Comparison of ENCODE assay signal across 8 cellular contexts in the genomic region with DNA sequence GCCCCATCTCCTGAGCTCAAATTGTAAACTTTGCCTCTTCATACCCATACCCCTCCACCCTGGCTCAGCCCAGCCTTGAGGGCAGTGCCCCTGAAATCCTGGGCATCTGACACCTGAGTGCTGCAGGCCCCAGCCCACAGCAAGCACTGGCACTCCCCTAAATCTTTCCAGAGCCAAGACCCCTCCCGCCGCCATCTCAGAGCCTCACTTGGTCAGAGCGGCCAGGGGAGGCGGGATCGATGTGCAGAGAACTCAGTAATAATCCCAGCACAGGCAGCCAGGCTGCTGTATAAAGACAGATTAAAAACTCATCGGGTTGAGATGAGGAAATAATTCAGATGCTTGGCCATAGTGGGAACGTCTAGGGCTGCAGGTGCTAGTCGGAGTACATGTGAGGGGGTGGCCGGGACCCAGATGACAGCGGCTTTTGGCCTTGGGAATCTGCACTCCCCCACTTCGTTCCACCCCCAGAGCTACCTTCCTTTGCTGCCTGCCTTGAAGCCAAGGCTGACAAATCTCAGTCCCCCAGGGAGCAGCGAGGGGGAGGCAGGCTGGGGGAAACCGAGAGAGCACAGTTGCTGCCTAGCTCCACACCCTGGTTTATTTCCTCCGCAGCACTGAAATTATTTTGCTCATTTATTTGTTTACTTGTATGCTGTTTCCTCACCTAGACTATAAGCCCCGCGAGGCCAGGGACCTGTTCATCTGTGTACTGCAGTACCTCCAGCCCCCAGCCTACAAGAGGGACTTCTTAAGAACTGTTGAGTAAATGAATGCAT. TPM values are rescaled to one million over a fixed set of nuclear protein-coding genes. Genes with fewer than 3 reads are reported as not detected.
DNase-seq lines count a peak whose midpoint lies in the region; ATAC-seq, FAIRE-seq and TF ChIP-seq lines count a peak whose summit lies in the region.

No MANE protein-coding gene starts in this region.

- no TSS peak for BruUV-seq in PC-3 (replicated peaks; lab: Mats Ljungman, UMichigan)

- no peaks in the 10 kb centered on the region for H3K9me3 ChIP-seq in PC-3 (ENCODE audit: low read length)
- no peaks in the 10 kb centered on the region for H3K9me3 ChIP-seq in keratinocyte (ENCODE audit: control insufficient read depth, low read depth, low read length)

- dilution Hi-C loops in keratinocyte (cut with MboI; ENCODE audit: extremely low pct_ligation_motif_present, low sequenced_read_pairs) = no loop called here

- no peaks in the 10 kb centered on the region for H3F3A ChIP-seq in PC-3 (ENCODE audit: low read length, unreplicated experiment)

- no peaks in the 10 kb centered on the region for H3K9me2 ChIP-seq in PC-3 (replicated peaks; ENCODE audit: low read length)

- H3K4me3 ChIP-seq in PC-3 (ENCODE audit: low read length) (peak overlapping the region; percentile 81; the same call in 1 of the 2 replicates), keratinocyte (ENCODE audit: control insufficient read depth in 2 of 3, extremely low read depth in 1 of 3, insufficient read depth in 2 of 3, low read depth in 1 of 3, low read length in 3 of 3) (no peak overlapping the region)

- H4K20me1 ChIP-seq in PC-3 (ENCODE audit: low read length) = no peaks in the 10 kb centered on the region
- H4K20me1 ChIP-seq in keratinocyte (ENCODE audit: control insufficient read depth, extremely low read depth, insufficient read depth, low read length) = no peaks in the 10 kb centered on the region

- H3K36me3 ChIP-seq in PC-3 (ENCODE audit: low read depth, low read length) (no peaks in the 10 kb centered on the region), keratinocyte (ENCODE audit: control insufficient read depth in 2 of 2, extremely low read depth in 1 of 2, insufficient read depth in 2 of 2, low read length in 2 of 2) (no peaks in the 10 kb centered on the region)

- H2AFZ ChIP-seq in PC-3 (ENCODE audit: low read length) = peak overlapping the region; percentile 99
- no peak overlapping the region for H2AFZ ChIP-seq in keratinocyte (ENCODE audit: control insufficient read depth, low read length)

- intact Hi-C loops in PC-3 (cut with micrococcal nuclease) = loop anchor here (1.0 to 5.0 kb wide), 3 partner anchors 51 to 178 kb away; no protein-coding TSS in a partner anchor

- H3K4me1 ChIP-seq in PC-3 (ENCODE audit: insufficient read depth, low read length) (peaks cover 18% of the 10 kb centered on the region), keratinocyte (ENCODE audit: control insufficient read depth, extremely low read depth, insufficient read depth, low read length) (peaks cover 7% of the 10 kb centered on the region)

- H3K79me2 ChIP-seq in PC-3 (ENCODE audit: low read length) (no peaks in the 10 kb centered on the region), keratinocyte (ENCODE audit: control insufficient read depth, insufficient read depth, low read length) (no peaks in the 10 kb centered on the region)

- H3K27me3 ChIP-seq in PC-3 (ENCODE audit: low read length) = no peaks in the 10 kb centered on the region
- peaks cover 32% of the 10 kb centered on the region for H3K27me3 ChIP-seq in keratinocyte (ENCODE audit: control insufficient read depth, extremely low read depth, insufficient read depth, low read length)

- CTCF ChIA-PET in GM10248 (lab: Yijun Ruan, JAX) (interaction anchor here (0.8 to 6.7 kb wide), 23 partner anchors 9 to 438 kb away, joined by 3 to 118 read pairs (median 4); a partner anchor contains a TSS), PC-3 (lab: Charles Lee) (no interaction called here)

- H3K9me1 ChIP-seq in keratinocyte (ENCODE audit: control insufficient read depth, extremely low read depth, insufficient read depth, low read length) = no peaks in the 10 kb centered on the region

- peak overlapping the region; percentile 99 for H3K4me2 ChIP-seq in PC-3 (ENCODE audit: low read length)
- peak overlapping the region; percentile 91 for H3K4me2 ChIP-seq in keratinocyte (ENCODE audit: control insufficient read depth, extremely low read depth, insufficient read depth, low read depth, low read length)

- no peak for FAIRE-seq in keratinocyte (lab: Jason Lieb, UNC)

- no peak for TF ChIP-seq CTCF in GM10248 (IDR thresholded peaks at IDR 0.05; ENCODE audit: control extremely low read depth, extremely low read depth, low read depth, missing control alignments)
- no peak for TF ChIP-seq CTCF in PC-3 (conservative IDR thresholded peaks at IDR 0.05; ENCODE audit: low read depth, low read length)
- TF ChIP-seq CTCF in keratinocyte (optimal IDR thresholded peaks at IDR 0.05 in 1 of 3, IDR thresholded peaks at IDR 0.05 in 1 of 3, conservative IDR thresholded peaks at IDR 0.05 in 1 of 3; ENCODE audit: extremely low read depth in 1 of 3, insufficient read depth in 2 of 3, low read length in 3 of 3) = no peak

- POLR2A ChIA-PET in GM10248 (lab: Yijun Ruan, JAX) = no interaction called here
- POLR2A ChIA-PET in PC-3 (lab: Charles Lee; ENCODE audit: unreplicated experiment) = no interaction called here

- H3K9ac ChIP-seq in PC-3 (ENCODE audit: low read length) = no peak overlapping the region
- H3K9ac ChIP-seq in keratinocyte (ENCODE audit: control insufficient read depth, extremely low read depth, insufficient read depth, low read length) = no peak overlapping the region

- H3K27ac ChIP-seq in PC-3 (ENCODE audit: low read length) (no peak overlapping the region), keratinocyte (ENCODE audit: control insufficient read depth, insufficient read depth, low read length) (no peak overlapping the region)

- DNase-seq in GM10248 (ENCODE audit: extremely low spot score) (peak; percentile 54), PC-3 (no peak), keratinocyte (ENCODE audit: low read depth, low spot score) (no peak), activated gamma-delta T cell treated with Interleukin-2 at 50 U/mL for 16 hours (no peak), left lobe of liver (ENCODE audit: low spot score) (no peak)

- ATAC-seq in GM21515 (IDR thresholded peaks at IDR 0.05; ENCODE audit: unreplicated experiment) = peak; percentile 83
- no peak for ATAC-seq in PC-3
- no peak for ATAC-seq in HG02840 (IDR thresholded peaks at IDR 0.05; ENCODE audit: low FRiP score, unreplicated experiment)
- no peak for ATAC-seq in GM18861 (IDR thresholded peaks at IDR 0.05; ENCODE audit: unreplicated experiment)
- ATAC-seq in left lobe of liver = no peak

RNA-seq across cellular contexts. Expression of a gene that starts 19.5 kb away (rescaled TPM):
- total RNA-seq in PC-3 (2014; rRNA removed) (7.1 and 14.2 TPM in 2 replicates), left lobe of liver (3.3 TPM)
- polyA plus RNA-seq in keratinocyte = 1.3 to 2.4 TPM (median 1.3 TPM) in 3 replicates
- 0.52 TPM for polyA plus RNA-seq in keratinocyte (2011; ENCODE audit: low read depth)
- 1.3 and 1.5 TPM in 2 replicates for polyA plus RNA-seq in keratinocyte (2011; cell fraction: cytosol; rRNA removed)
- polyA plus RNA-seq in keratinocyte (2011; cell fraction: nucleus; rRNA removed) = 5.5 and 6.3 TPM in 2 replicates
- 1.2 and 3.9 TPM in 2 replicates for polyA plus RNA-seq in keratinocyte (2012; ENCODE audit: low replicate concordance)
- polyA minus RNA-seq in keratinocyte = 2.4 to 7.6 TPM (median 2.5 TPM) in 3 replicates
- polyA minus RNA-seq in keratinocyte (2011; cell fraction: cytosol; rRNA and poly(A)+ RNA removed) = 4.6 TPM
- polyA minus RNA-seq in keratinocyte (2011; cell fraction: nucleus; rRNA and poly(A)+ RNA removed) = 2.7 and 3.3 TPM in 2 replicates

RNA-seq across cellular contexts. Expression of a gene that starts 50.3 kb away (rescaled TPM):
- total RNA-seq in PC-3 (2014; rRNA removed) (17.2 and 22.7 TPM in 2 replicates), left lobe of liver (1.7 TPM)
- polyA plus RNA-seq in keratinocyte = 9.7 to 17.1 TPM (median 13.5 TPM) in 3 replicates
- 44.0 TPM for polyA plus RNA-seq in keratinocyte (2011; ENCODE audit: low read depth)
- 3.7 and 6.5 TPM in 2 replicates for polyA plus RNA-seq in keratinocyte (2011; cell fraction: cytosol; rRNA removed)
- 66.6 and 68.3 TPM in 2 replicates for polyA plus RNA-seq in keratinocyte (2011; cell fraction: nucleus; rRNA removed)
- 8.1 and 44.0 TPM in 2 replicates for polyA plus RNA-seq in keratinocyte (2012; ENCODE audit: low replicate concordance)
- polyA minus RNA-seq in keratinocyte = 8.9 to 10.0 TPM (median 9.6 TPM) in 3 replicates
- 8.6 TPM for polyA minus RNA-seq in keratinocyte (2011; cell fraction: cytosol; rRNA and poly(A)+ RNA removed)
- polyA minus RNA-seq in keratinocyte (2011; cell fraction: nucleus; rRNA and poly(A)+ RNA removed) = 14.1 and 23.7 TPM in 2 replicates
